In the genomic region with DNA sequence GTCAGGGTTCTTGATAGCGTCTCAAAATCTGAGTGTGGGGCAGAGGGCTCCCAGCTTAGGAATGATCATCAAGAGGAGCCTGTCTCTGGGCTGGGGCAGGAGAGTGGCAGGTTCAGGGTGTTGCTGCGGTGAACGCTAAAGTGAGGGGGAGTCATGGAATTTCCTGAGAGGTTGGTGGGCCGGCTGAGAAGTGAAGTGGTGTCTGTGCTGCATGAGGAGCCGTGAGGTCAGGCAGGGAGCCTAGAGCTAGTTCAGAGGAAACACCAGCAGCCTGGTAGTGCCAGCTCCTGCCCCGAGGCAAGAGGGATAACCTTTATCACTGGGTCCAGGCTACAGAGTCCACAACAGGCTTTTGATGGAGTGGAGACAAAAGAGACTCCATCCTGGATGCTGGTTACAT, we compare ENCODE assay signal across 18 cellular contexts.
A peak's percentile ranks its signal among the peaks of the same experiment; 100 is the strongest.
DNase-seq lines count a peak whose midpoint lies in the region; ATAC-seq, FAIRE-seq and TF ChIP-seq lines count a peak whose summit lies in the region.
"Had no signal": no experiment of that assay in that cellular context is flagged by ENCODE, and none has a peak within 500 bp of the region (broad histone marks: within the 10 kb centered on the region; RNA-seq: fewer than 3 reads in every experiment).

No MANE protein-coding gene starts in this region.

- H3K9me3 ChIP-seq in lung (ENCODE audit: control insufficient read depth in 2 of 2, insufficient read depth in 1 of 2, low read length in 1 of 2) (no peaks in the 10 kb centered on the region), pancreas (no peaks in the 10 kb centered on the region)

- peaks cover 24% of the 10 kb centered on the region for H3K4me1 Mint-ChIP-seq in brain

- H3K36me3 Mint-ChIP-seq in brain: no peaks in the 10 kb centered on the region

- ATAC-seq in lung (ENCODE audit: insufficient read depth, low FRiP score): no peak
- no peak for ATAC-seq in sciatic nerve
- ATAC-seq in pancreas: no peak
- ATAC-seq: GM12878 had no signal

- H3K27me3 ChIP-seq in lung (ENCODE audit: control insufficient read depth, insufficient read depth) (no peaks in the 10 kb centered on the region), pancreas (no peaks in the 10 kb centered on the region)

- H3K27me3 Mint-ChIP-seq in brain: peaks cover 8% of the 10 kb centered on the region

- H3K4me3 ChIP-seq in lung (no peak overlapping the region), pancreas (no peak overlapping the region)
- H3K4me3 ChIP-seq: GM12878, GM23248 had no signal

- intact Hi-C loops in sciatic nerve (cut with DNase I) (no loop called here), pancreas (cut with DNase I) (no loop called here)

- DNase-seq in activated CD8-positive, alpha-beta memory T cell treated with anti-CD3 and anti-CD28 coated beads, Interleukin-2, amount 50 U/mL, for 48 hours: peak; percentile 26
- no peak for DNase-seq in activated CD8-positive, alpha-beta memory T cell treated with anti-CD3 and anti-CD28 coated beads for 24 hours
- DNase-seq in lung (ENCODE audit: low spot score) (peak; percentile 17), sciatic nerve (ENCODE audit: low spot score) (peak; percentile 13), NCI-H187 treated with DMSO at 0.1 percent for 48 hours (lab: John Stamatoyannopoulos, UW) (no peak), occipital lobe (lab: John Stamatoyannopoulos, UW) (no peak), pancreas (no peak)
- DNase-seq: 8988T; AML-193; C1 segment of cervical spinal cord; Calu3; CD4-positive, alpha-beta T cell; DMS79; GM23248; H9 had no signal

- H3K9me3 Mint-ChIP-seq in brain: no peaks in the 10 kb centered on the region
- H3K9me3 Mint-ChIP-seq: CD4-positive, alpha-beta T cell; H9 had no signal

- WGBS in lung, 2 donors: 46 to 59% methylated on average over 6 of the region's 6 CpGs
- 68 to 77% methylated on average over 6 of the region's 6 CpGs for WGBS in pancreas, 2 donors

- TF ChIP-seq CTCF in brain (conservative IDR thresholded peaks at IDR 0.05) (no peak), lung (IDR thresholded peaks at IDR 0.05; ENCODE audit: control extremely low read depth, extremely low read depth) (no peak), pancreas (IDR thresholded peaks at IDR 0.05) (no peak)

- H3K27ac ChIP-seq in lung (ENCODE audit: low read depth in 1 of 2, low read length in 1 of 2) (no peak overlapping the region), pancreas (no peak overlapping the region)
- H3K27ac ChIP-seq: GM23248 had no signal

- peak overlapping the region in 3 of 5 experiments; percentile 32 to 93 (median 55) for H3K27ac Mint-ChIP-seq in brain
- H3K27ac Mint-ChIP-seq: CD4-positive, alpha-beta T cell had no signal

- H3K36me3 ChIP-seq in lung (ENCODE audit: control insufficient read depth in 2 of 2, insufficient read depth in 2 of 2, low read length in 2 of 2) (no peaks in the 10 kb centered on the region), pancreas (no peaks in the 10 kb centered on the region)

- no peak for FAIRE-seq in pancreas (lab: Jason Lieb, UNC)
- FAIRE-seq: GM18507 had no signal

- H3K4me1 ChIP-seq in lung (ENCODE audit: control insufficient read depth in 2 of 2, insufficient read depth in 2 of 2, low read length in 2 of 2): no peaks in the 10 kb centered on the region
- no peaks in the 10 kb centered on the region for H3K4me1 ChIP-seq in pancreas

- H3K4me3 Mint-ChIP-seq in brain: no peak overlapping the region
- H3K4me3 Mint-ChIP-seq: CD4-positive, alpha-beta T cell; H9 had no signal

Comparison
In these comparisons a context has a peak if more than half of its experiments do, and no peak if none do; other contexts are left out.
1. DNase-seq: peak in activated CD8-positive, alpha-beta memory T cell treated with anti-CD3 and anti-CD28 coated beads, Interleukin-2, amount 50 U/mL, for 48 hours (single experiment), lung (single experiment) and sciatic nerve (single experiment); none in activated CD8-positive, alpha-beta memory T cell treated with anti-CD3 and anti-CD28 coated beads for 24 hours (single experiment), NCI-H187 treated with DMSO at 0.1 percent for 48 hours (single experiment), occipital lobe (single experiment) and pancreas (0 of 6).